8 cellular contexts compared by ENCODE assay signal in genomic region chr19:18521692-18522123, GRCh38. TPM values are rescaled to one million over a fixed set of nuclear protein-coding genes. Genes with fewer than 3 reads are reported as not detected.
DNase-seq lines count a peak whose midpoint lies in the region.

TSS of gene ELL (minus strand) at chr19:18522070. CDS start at chr19:18522055, 15 bp downstream.

- H3K36me3 ChIP-seq in KOPT-K1 (ENCODE audit: insufficient read depth, low read length) (no peaks in the 10 kb centered on the region), mucosa of stomach (ENCODE audit: control insufficient read depth, insufficient read depth, low read length) (no peaks in the 10 kb centered on the region)

- no peaks in the 10 kb centered on the region for H3K27me3 ChIP-seq in mucosa of stomach (ENCODE audit: control insufficient read depth, insufficient read depth, low read length)

- peak within 1 kb of the TSS; percentile 73 for H3K27ac ChIP-seq in KOPT-K1 (ENCODE audit: low read depth, low read length, poor library complexity, severe bottlenecking)

- intact Hi-C loops in T-helper 1 cell treated with Interleukin-12 subunit alpha and Interleukin-12 subunit beta and Interleukin-4 antibody, amounts not matched to agents 30 ng/mL and 1 ng/mL, for 36 hours (cut with micrococcal nuclease): loop anchor here (1.0 to 5.0 kb wide), 19 partner anchors 23 to 1214 kb away; partner anchors contain the start of genes ARMC6, BORCS8, COPE and CRTC1

- H3K4me3 ChIP-seq in mucosa of stomach (ENCODE audit: low read length): peak within 1 kb of the TSS; percentile 84

- peaks cover 8% of the 10 kb centered on the region for H3K4me1 ChIP-seq in mucosa of stomach (ENCODE audit: control insufficient read depth, insufficient read depth, low read length)

- H3K9me3 ChIP-seq in KOPT-K1 (ENCODE audit: insufficient read depth, low read length, poor library complexity, severe bottlenecking) (no peaks in the 10 kb centered on the region), mucosa of stomach (ENCODE audit: control insufficient read depth, low read length) (no peaks in the 10 kb centered on the region)

- peak within 1 kb of the TSS; percentile 96 for H3K9ac ChIP-seq in mucosa of stomach (ENCODE audit: low read length)

- no peak for DNase-seq in T-helper 1 cell
- no peak for DNase-seq in dermis blood vessel endothelial cell
- no peak for DNase-seq in COR-L47 (lab: John Stamatoyannopoulos, UW)
- no peak for DNase-seq in pons (ENCODE audit: low spot score)
- DNase-seq in NCI-H1694 (lab: John Stamatoyannopoulos, UW): no peak

RNA-seq across cellular contexts. Expression of gene ELL, which starts in this region (rescaled TPM):
- 25.7 and 30.2 TPM in 2 replicates for total RNA-seq in T-helper 1 cell treated with Interleukin-12 subunit alpha and Interleukin-12 subunit beta and Interleukin-4 antibody, amounts not matched to agents 30 ng/mL and 1 ng/mL, for 36 hours
- total RNA-seq in dermis blood vessel endothelial cell: 12.3 and 14.8 TPM in 2 replicates
